ENCODE assay signal across 8 cellular contexts in genomic region chr2:147910990-147911473, GRCh38.
A peak's percentile ranks its signal among the peaks of the same experiment; 100 is the strongest.
DNase-seq lines count a peak whose midpoint lies in the region; ATAC-seq, FAIRE-seq and TF ChIP-seq lines count a peak whose summit lies in the region.

No MANE protein-coding gene starts in this region.

- 0 to 1% (median 0%) methylated on average over 2 of the region's 2 CpGs for WGBS in stomach, 5 donors

- in situ Hi-C loops in astrocyte of the spinal cord (cut with HindIII; ENCODE audit: low sequenced_read_pairs) = no loop called here

- H3K9ac ChIP-seq in PC-3 (ENCODE audit: low read length) (no peak overlapping the region), keratinocyte (ENCODE audit: control insufficient read depth, extremely low read depth, insufficient read depth, low read length) (no peak overlapping the region)

- CTCF ChIA-PET in PC-3 (lab: Charles Lee) = interaction anchor here (0.5 to 1.4 kb wide), 9 partner anchors 24 to 1177 kb away, joined by 3 to 9 read pairs (median 6); partner anchors contain the start of gene ACVR2A

- TF ChIP-seq CTCF in cardiac muscle cell (IDR thresholded peaks at IDR 0.05; ENCODE audit: low read depth, low read length) = peak; percentile 59
- peak; percentile 84 for TF ChIP-seq CTCF in PC-3 (conservative IDR thresholded peaks at IDR 0.05; ENCODE audit: low read depth, low read length)
- TF ChIP-seq CTCF in astrocyte of the spinal cord (IDR thresholded peaks at IDR 0.05; ENCODE audit: low read depth, low read length) = peak; percentile 64
- TF ChIP-seq CTCF in keratinocyte (optimal IDR thresholded peaks at IDR 0.05 in 1 of 3, IDR thresholded peaks at IDR 0.05 in 1 of 3, conservative IDR thresholded peaks at IDR 0.05 in 1 of 3; ENCODE audit: extremely low read depth in 1 of 3, insufficient read depth in 2 of 3, low read length in 3 of 3) = peak in 2 of 3 experiments; percentile 44 to 45
- TF ChIP-seq CTCF in stomach (IDR thresholded peaks at IDR 0.05) = peak in 5 of 7 experiments; percentile 24 to 85 (median 68)

- H3K27ac ChIP-seq in cardiac muscle cell (no peak overlapping the region), PC-3 (ENCODE audit: low read length) (no peak overlapping the region), keratinocyte (ENCODE audit: control insufficient read depth, insufficient read depth, low read length) (no peak overlapping the region), stomach (no peak overlapping the region)

- no peaks in the 10 kb centered on the region for H3F3A ChIP-seq in PC-3 (ENCODE audit: low read length, unreplicated experiment)

- intact Hi-C loops in left cardiac atrium (cut with DNase I) = loop anchor here in 1 of 2 donors (2.0 to 5.0 kb wide), 2 partner anchors 826 to 1179 kb away; no protein-coding TSS in a partner anchor
- intact Hi-C loops in PC-3 (cut with micrococcal nuclease) = loop anchor here (1.0 to 5.0 kb wide), 9 partner anchors 64 to 1177 kb away; no protein-coding TSS in a partner anchor
- intact Hi-C loops in stomach (cut with DNase I; ENCODE audit: low total_unique reads) = no loop called here

- H3K79me2 ChIP-seq in PC-3 (ENCODE audit: low read length) = no peaks in the 10 kb centered on the region
- H3K79me2 ChIP-seq in keratinocyte (ENCODE audit: control insufficient read depth, insufficient read depth, low read length) = no peaks in the 10 kb centered on the region

- H3K4me2 ChIP-seq in PC-3 (ENCODE audit: low read length) (no peak overlapping the region), keratinocyte (ENCODE audit: control insufficient read depth, extremely low read depth, insufficient read depth, low read depth, low read length) (no peak overlapping the region)

- no peak overlapping the region for H3K4me3 ChIP-seq in cardiac muscle cell
- no peak overlapping the region for H3K4me3 ChIP-seq in PC-3 (ENCODE audit: low read length)
- H3K4me3 ChIP-seq in astrocyte of the spinal cord (ENCODE audit: low read depth, low read length) = no peak overlapping the region
- H3K4me3 ChIP-seq in keratinocyte (ENCODE audit: control insufficient read depth in 2 of 3, extremely low read depth in 1 of 3, insufficient read depth in 2 of 3, low read depth in 1 of 3, low read length in 3 of 3) = no peak overlapping the region
- no peak overlapping the region for H3K4me3 ChIP-seq in stomach

- POLR2A ChIA-PET in PC-3 (lab: Charles Lee; ENCODE audit: unreplicated experiment) = interaction anchor here (0.5 to 0.7 kb wide), 2 partner anchors 92 to 331 kb away, joined by 4 to 8 read pairs; no protein-coding TSS in a partner anchor

- FAIRE-seq in keratinocyte (lab: Jason Lieb, UNC) = no peak

- no peak for TF ChIP-seq POLR2A in stomach (IDR thresholded peaks at IDR 0.05)

- no peak for TF ChIP-seq EP300 in stomach (IDR thresholded peaks at IDR 0.05)

- H3K9me3 ChIP-seq in cardiac muscle cell (ENCODE audit: low read depth) (no peaks in the 10 kb centered on the region), PC-3 (ENCODE audit: low read length) (no peaks in the 10 kb centered on the region), keratinocyte (ENCODE audit: control insufficient read depth, low read depth, low read length) (no peaks in the 10 kb centered on the region), stomach (no peaks in the 10 kb centered on the region)

- H3K36me3 ChIP-seq in cardiac muscle cell (no peaks in the 10 kb centered on the region), PC-3 (ENCODE audit: low read depth, low read length) (no peaks in the 10 kb centered on the region), keratinocyte (ENCODE audit: control insufficient read depth in 2 of 2, extremely low read depth in 1 of 2, insufficient read depth in 2 of 2, low read length in 2 of 2) (no peaks in the 10 kb centered on the region), stomach (peaks cover 0 to 10% (median 4%) of the 10 kb centered on the region in 4 donors)

- no peak for ATAC-seq in left cardiac atrium
- ATAC-seq in PC-3 = peak; percentile 37
- no peak for ATAC-seq in HG02610 (IDR thresholded peaks at IDR 0.05; ENCODE audit: unreplicated experiment)

- H3K9me2 ChIP-seq in PC-3 (replicated peaks; ENCODE audit: low read length) = no peaks in the 10 kb centered on the region

- no peaks in the 10 kb centered on the region for H3K4me1 ChIP-seq in cardiac muscle cell (ENCODE audit: low read depth)
- peaks cover 7% of the 10 kb centered on the region for H3K4me1 ChIP-seq in PC-3 (ENCODE audit: insufficient read depth, low read length)
- peaks cover 4% of the 10 kb centered on the region for H3K4me1 ChIP-seq in keratinocyte (ENCODE audit: control insufficient read depth, extremely low read depth, insufficient read depth, low read length)
- peaks cover 0 to 39% (median 18%) of the 10 kb centered on the region in 4 donors for H3K4me1 ChIP-seq in stomach

- BruUV-seq in PC-3 (replicated peaks; lab: Mats Ljungman, UMichigan) = no TSS peak

- dilution Hi-C loops in keratinocyte (cut with MboI; ENCODE audit: extremely low pct_ligation_motif_present, low sequenced_read_pairs) = loop anchor here (25.0 kb wide), 1 partner anchor 874 kb away; no protein-coding TSS in a partner anchor

- H2AFZ ChIP-seq in PC-3 (ENCODE audit: low read length) (no peak overlapping the region), keratinocyte (ENCODE audit: control insufficient read depth, low read length) (no peak overlapping the region)

- no peaks in the 10 kb centered on the region for H4K20me1 ChIP-seq in PC-3 (ENCODE audit: low read length)
- H4K20me1 ChIP-seq in keratinocyte (ENCODE audit: control insufficient read depth, extremely low read depth, insufficient read depth, low read length) = no peaks in the 10 kb centered on the region

- H3K27me3 ChIP-seq in cardiac muscle cell (no peaks in the 10 kb centered on the region), PC-3 (ENCODE audit: low read length) (no peaks in the 10 kb centered on the region), keratinocyte (ENCODE audit: control insufficient read depth, extremely low read depth, insufficient read depth, low read length) (no peaks in the 10 kb centered on the region), stomach (no peaks in the 10 kb centered on the region)

- DNase-seq in cardiac muscle cell (ENCODE audit: low read depth in 1 of 2, low spot score in 1 of 2) = peak; percentile 67 to 87
- no peak for DNase-seq in left cardiac atrium
- DNase-seq in KG1 (lab: John Stamatoyannopoulos, UW) = peak; percentile 4
- peak; percentile 84 for DNase-seq in PC-3
- peak; percentile 81 for DNase-seq in astrocyte of the spinal cord (ENCODE audit: low read depth, low spot score)
- DNase-seq in keratinocyte (ENCODE audit: low read depth, low spot score) = peak; percentile 1
- no peak for DNase-seq in stomach

- H3K9me1 ChIP-seq in keratinocyte (ENCODE audit: control insufficient read depth, extremely low read depth, insufficient read depth, low read length) = no peaks in the 10 kb centered on the region

Comparison
In these comparisons a context has a peak if more than half of its experiments do, and no peak if none do; other contexts are left out.
1. DNase-seq: peak in cardiac muscle cell (2 of 2), KG1 (single experiment), PC-3 (single experiment), astrocyte of the spinal cord (single experiment) and keratinocyte (single experiment); none in left cardiac atrium (single experiment) and stomach (single experiment).
2. Peak in every context shown above with its lines, with median percentiles within 50 percentile points of each other: CTCF ChIP-seq.